8 cellular contexts compared by ENCODE assay signal in the genomic region with DNA sequence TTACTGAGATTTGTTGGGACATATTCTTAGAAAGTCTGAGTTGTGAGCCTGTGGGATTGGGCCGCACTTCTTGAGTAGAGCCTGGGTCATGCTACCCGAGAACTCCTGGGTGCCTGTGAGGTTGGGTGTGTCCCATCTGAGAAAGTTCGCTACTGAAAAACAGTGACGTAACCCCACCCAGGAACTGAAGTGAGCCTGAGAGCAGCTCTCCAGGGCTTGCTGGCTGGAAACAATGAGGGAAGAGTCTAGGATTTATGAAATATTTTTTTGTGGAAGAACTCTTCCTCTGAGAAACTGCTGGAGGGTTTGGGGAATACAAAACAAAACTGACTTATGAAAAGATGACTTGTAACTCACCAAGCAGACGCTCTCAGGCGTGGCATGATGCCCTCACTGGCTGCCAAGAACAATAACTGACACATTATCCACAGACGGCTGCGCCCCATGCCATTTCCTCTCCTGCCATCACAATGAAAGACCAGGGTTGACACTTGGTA.
DNase-seq lines count a peak whose midpoint lies in the region; ATAC-seq, FAIRE-seq and TF ChIP-seq lines count a peak whose summit lies in the region.

No MANE protein-coding gene starts in this region.

- TF ChIP-seq CTCF in PC-9 (conservative IDR thresholded peaks at IDR 0.05) (no peak), GM10266 (IDR thresholded peaks at IDR 0.05; ENCODE audit: control insufficient read depth, insufficient read depth, low read depth, missing control alignments) (no peak)

- peaks cover 95% of the 10 kb centered on the region for H3K4me1 ChIP-seq in CD8-positive, alpha-beta memory T cell (ENCODE audit: insufficient read depth, low read length)
- H3K4me1 ChIP-seq in PC-9 (replicated peaks; ENCODE audit: insufficient read depth) (peaks cover 59% of the 10 kb centered on the region), small intestine (ENCODE audit: control insufficient read depth in 2 of 2, insufficient read depth in 1 of 2, low read depth in 1 of 2, low read length in 1 of 2) (peaks cover 12 to 30% of the 10 kb centered on the region in 2 donors)

- no peaks in the 10 kb centered on the region for H4K20me1 ChIP-seq in PC-9 (ENCODE audit: insufficient read depth)

- no peak for FAIRE-seq in small intestine (lab: Jason Lieb, UNC)

- BruUV-seq in PC-9 (replicated peaks; lab: Mats Ljungman, UMichigan), result no TSS peak

- peaks cover 87% of the 10 kb centered on the region for H3K79me2 ChIP-seq in PC-9 (ENCODE audit: low read depth)

- H3K27me3 ChIP-seq in CD8-positive, alpha-beta memory T cell (ENCODE audit: insufficient read depth, low read length, poor library complexity, severe bottlenecking), result no peaks in the 10 kb centered on the region
- H3K27me3 ChIP-seq in PC-9 (ENCODE audit: insufficient read depth, low read depth) (no peaks in the 10 kb centered on the region), small intestine (ENCODE audit: control insufficient read depth in 2 of 2, insufficient read depth in 2 of 2, low read length in 2 of 2) (no peaks in the 10 kb centered on the region)

- peaks cover 0 to 2% (median 0%) of the 10 kb centered on the region in 5 donors for H3K9me3 Mint-ChIP-seq in CD8-positive, alpha-beta memory T cell

- H3K4me3 Mint-ChIP-seq in CD8-positive, alpha-beta memory T cell, result peak overlapping the region; percentile 68 to 88 (median 78)

- H3K9me2 ChIP-seq in PC-9 (ENCODE audit: insufficient read depth), result no peaks in the 10 kb centered on the region

- peak overlapping the region; percentile 89 to 98 (median 96) for H3K27ac Mint-ChIP-seq in CD8-positive, alpha-beta memory T cell

- H3K9me3 ChIP-seq in CD8-positive, alpha-beta memory T cell (ENCODE audit: low read length), result no peaks in the 10 kb centered on the region
- H3K9me3 ChIP-seq in PC-9 (ENCODE audit: insufficient read depth, low read depth) (no peaks in the 10 kb centered on the region), small intestine (ENCODE audit: control insufficient read depth, low read depth) (no peaks in the 10 kb centered on the region)

- peak overlapping the region; percentile 76 for H3K27ac ChIP-seq in CD8-positive, alpha-beta memory T cell (ENCODE audit: low read depth, low read length)
- peak overlapping the region; percentile 91 for H3K27ac ChIP-seq in PC-9
- peak overlapping the region; percentile 73 to 79 for H3K27ac ChIP-seq in small intestine (ENCODE audit: low read depth in 1 of 2, low read length in 1 of 2)

- CTCF ChIA-PET in CD8-positive, alpha-beta memory T cell (lab: Charles Lee), result interaction anchor here (1.1 to 9.9 kb wide), 6 partner anchors 11 to 70 kb away, joined by 3 to 78 read pairs (median 14); no protein-coding TSS in a partner anchor
- CTCF ChIA-PET in PC-9 (lab: Charles Lee), result no interaction called here

- H3F3A ChIP-seq in PC-9 (ENCODE audit: insufficient read depth, low read depth), result peaks cover 55% of the 10 kb centered on the region

- H3K36me3 Mint-ChIP-seq in CD8-positive, alpha-beta memory T cell, result peaks cover 0 to 13% (median under 1%) of the 10 kb centered on the region in 3 donors

- intact Hi-C loops in PC-9 (cut with micrococcal nuclease; ENCODE audit: unreplicated experiment), result loop anchor here (2.0 to 10.0 kb wide), 3 partner anchors 55 to 765 kb away; partner anchors contain the start of gene RASSF3
- intact Hi-C loops in Right ventricle myocardium inferior (cut with DNase I), result no loop called here

- peak; percentile 33 for ATAC-seq in HG02884 (IDR thresholded peaks at IDR 0.05; ENCODE audit: unreplicated experiment)
- ATAC-seq in Right ventricle myocardium inferior, result peak; percentile 68
- ATAC-seq in HG03097 (IDR thresholded peaks at IDR 0.05; ENCODE audit: low FRiP score, unreplicated experiment), result no peak

- POLR2A ChIA-PET in CD8-positive, alpha-beta memory T cell (lab: Charles Lee), result interaction anchor here (0.9 to 3.6 kb wide), 6 partner anchors 8 to 70 kb away, joined by 3 to 49 read pairs (median 4); no protein-coding TSS in a partner anchor
- POLR2A ChIA-PET in PC-9 (lab: Charles Lee; ENCODE audit: unreplicated experiment), result interaction anchor here (0.7 kb wide), 1 partner anchor 33 kb away, joined by 3 read pairs; no protein-coding TSS in a partner anchor

- peaks cover 0 to 4% of the 10 kb centered on the region in 2 donors for H3K27me3 Mint-ChIP-seq in CD8-positive, alpha-beta memory T cell

- H3K4me1 Mint-ChIP-seq in CD8-positive, alpha-beta memory T cell, result peaks cover 86 to 98% (median 94%) of the 10 kb centered on the region in 3 donors

- peak overlapping the region; percentile 42 for H3K4me3 ChIP-seq in CD8-positive, alpha-beta memory T cell (ENCODE audit: low read length)
- H3K4me3 ChIP-seq in PC-9 (peak overlapping the region; percentile 45; the same call in 1 of the 2 replicates), small intestine (ENCODE audit: low read depth in 1 of 2, low read length in 2 of 2) (no peak overlapping the region)

- H3K4me2 ChIP-seq in PC-9, result peak overlapping the region; percentile 81

- DNase-seq in CD8-positive, alpha-beta memory T cell, result peak; percentile 50 to 83 (median 79)
- peak; percentile 68 to 83 for DNase-seq in PC-9
- peak; percentile 48 for DNase-seq in activated naive CD4-positive, alpha-beta T cell treated with anti-CD3 and anti-CD28 coated beads, Interleukin-2, amount 50 U/mL, for 16 hours
- peak; percentile 85 for DNase-seq in Right ventricle myocardium inferior (ENCODE audit: missing footprints)
- peak; percentile 84 for DNase-seq in small intestine
- no peak for DNase-seq in GM10266 (ENCODE audit: extremely low spot score)

- no peaks in the 10 kb centered on the region for H3K36me3 ChIP-seq in CD8-positive, alpha-beta memory T cell (ENCODE audit: insufficient read depth, low read length)
- H3K36me3 ChIP-seq in PC-9 (ENCODE audit: low read depth) (peaks cover 1% of the 10 kb centered on the region; the same call in 1 of the 2 replicates), small intestine (ENCODE audit: control insufficient read depth in 2 of 2, insufficient read depth in 2 of 2, low read length in 2 of 2) (no peaks in the 10 kb centered on the region)

- WGBS in small intestine, 3 donors, result 11 to 28% (median 15%) methylated on average over 8 of the region's 8 CpGs

- no peak overlapping the region for H2AFZ ChIP-seq in PC-9

Comparison
In these comparisons a context has a peak if more than half of its experiments do, and no peak if none do; other contexts are left out.
1. H3K4me3 ChIP-seq: peak in CD8-positive, alpha-beta memory T cell (single experiment) and PC-9 (single experiment); none in small intestine (0 of 2).
2. Peak in every context shown above with its lines, with median percentiles within 50 percentile points of each other: H3K27ac ChIP-seq.